ENCODE assay signal across 2 cellular contexts in genomic region chr1:113396102-113396501, GRCh38.
TF ChIP-seq lines count a peak whose summit lies in the region.

No MANE protein-coding gene starts in this region.

TF ChIP-seq in A549, 52 proteins besides CTCF, POLR2A, EP300 and RAD21:
- TF ChIP-seq TP53 (CRISPR knock-in tag; IDR thresholded peaks at IDR 0.05) (no peak), ESRRA (IDR thresholded peaks at IDR 0.05; ENCODE audit: borderline replicate concordance, low read length) (no peak), RNF2 (IDR thresholded peaks at IDR 0.05; ENCODE audit: borderline replicate concordance, low read depth) (no peak), ZC3H11A (IDR thresholded peaks at IDR 0.05) (no peak), HEYL (CRISPR knock-in tag; IDR thresholded peaks at IDR 0.05) (no peak), RARB (CRISPR knock-in tag; IDR thresholded peaks at IDR 0.05) (no peak), JUN (IDR thresholded peaks at IDR 0.05) (no peak), HMGXB4 (CRISPR knock-in tag; IDR thresholded peaks at IDR 0.05; ENCODE audit: borderline replicate concordance) (no peak), HES2 (IDR thresholded peaks at IDR 0.05) (no peak), MAZ (IDR thresholded peaks at IDR 0.05; ENCODE audit: borderline replicate concordance, low read depth, low read length) (no peak), HDAC2 (IDR thresholded peaks at IDR 0.05) (no peak), MAX (IDR thresholded peaks at IDR 0.05) (no peak), CBX2 (IDR thresholded peaks at IDR 0.05; ENCODE audit: borderline replicate concordance, low read depth) (no peak), RCOR1 (IDR thresholded peaks at IDR 0.05; ENCODE audit: low read depth, low read length) (no peak), REST (IDR thresholded peaks at IDR 0.05) (no peak), PHF8 (IDR thresholded peaks at IDR 0.05; ENCODE audit: borderline replicate concordance, low read depth) (no peak), SMC3 (IDR thresholded peaks at IDR 0.05) (no peak)

TF ChIP-seq in HCT116, 20 proteins besides CTCF, POLR2A, EP300 and RAD21:
- TF ChIP-seq SRF (IDR thresholded peaks at IDR 0.05; ENCODE audit: low read depth) (no peak), CEBPB (IDR thresholded peaks at IDR 0.05; ENCODE audit: low read depth) (no peak), ZNF274 (IDR thresholded peaks at IDR 0.05; ENCODE audit: low read depth, low read length) (no peak), ATF3 (IDR thresholded peaks at IDR 0.05) (no peak), REST (IDR thresholded peaks at IDR 0.05; ENCODE audit: low read depth) (no peak), SP1 (IDR thresholded peaks at IDR 0.05; ENCODE audit: low read depth) (no peak), TCF7L2 (IDR thresholded peaks at IDR 0.05; ENCODE audit: borderline replicate concordance, extremely low read depth, insufficient read depth, insufficient read length) (no peak), POLR2AphosphoS5 (IDR thresholded peaks at IDR 0.05; ENCODE audit: low read depth, low read length) (no peak), EGR1 (IDR thresholded peaks at IDR 0.05; ENCODE audit: low read depth) (no peak), EZH2phosphoT487 (IDR thresholded peaks at IDR 0.05; ENCODE audit: borderline replicate concordance) (no peak), CBX3 (IDR thresholded peaks at IDR 0.05; ENCODE audit: low read depth) (no peak), ELF1 (IDR thresholded peaks at IDR 0.05; ENCODE audit: borderline replicate concordance, low read depth) (no peak), JUND (IDR thresholded peaks at IDR 0.05) (no peak), FOSL1 (IDR thresholded peaks at IDR 0.05; ENCODE audit: low read depth) (no peak), SIN3A (IDR thresholded peaks at IDR 0.05; ENCODE audit: low read depth) (no peak)
TF ChIP-seq in HCT116: peak in this region for 0.
